10 cellular contexts compared by ENCODE assay signal in the genomic region with DNA sequence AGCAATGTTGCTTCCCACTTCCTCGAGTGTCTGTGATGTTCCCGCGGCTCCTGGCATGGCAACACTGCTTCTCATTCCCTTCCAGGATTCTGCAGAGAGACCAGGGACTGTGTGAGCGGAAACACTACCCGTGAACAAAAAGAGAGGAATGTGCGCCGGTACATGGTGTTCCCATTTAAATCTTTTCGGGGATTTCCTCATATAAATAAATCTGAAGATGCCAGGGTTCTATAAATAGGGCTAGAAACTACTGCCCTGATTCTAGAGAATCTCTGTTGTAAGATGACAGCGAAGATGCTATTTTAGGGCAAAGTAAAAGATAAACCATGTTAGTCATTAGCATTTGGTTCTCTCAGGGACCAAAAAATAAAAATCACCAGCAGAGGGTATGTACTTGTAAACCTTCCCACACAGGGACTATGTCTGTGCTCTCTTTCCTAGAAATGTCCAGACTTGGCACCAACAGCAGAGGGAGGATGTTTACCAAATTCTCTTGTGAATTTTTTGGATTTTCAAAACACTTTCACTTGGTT.
DNase-seq lines count a peak whose midpoint lies in the region; ATAC-seq and TF ChIP-seq lines count a peak whose summit lies in the region.
"Had no signal": no experiment of that assay in that cellular context is flagged by ENCODE, and none has a peak within 500 bp of the region (broad histone marks: within the 10 kb centered on the region; RNA-seq: fewer than 3 reads in every experiment).

No MANE protein-coding gene starts in this region.

- H3K4me3 ChIP-seq in KMS-11 (IDR thresholded peaks at IDR 0.05; ENCODE audit: insufficient read depth, low read depth, low read length) (no peak overlapping the region), esophagus squamous epithelium (no peak overlapping the region), tibial nerve (no peak overlapping the region)

- no peaks in the 10 kb centered on the region for H3K79me2 ChIP-seq in KMS-11 (ENCODE audit: insufficient read depth, low read depth)

- peak; percentile 82 to 94 for TF ChIP-seq EP300 in tibial nerve (IDR thresholded peaks at IDR 0.05)

- peaks cover 32% of the 10 kb centered on the region for H3K4me1 Mint-ChIP-seq in activated T-helper 1 cell treated with anti-CD3 and anti-CD28 coated beads, Interleukin-12 subunit alpha, Interleukin-12 subunit beta, Interleukin-2, Interleukin-4 antibody, amounts not matched to agents 30 ng/mL and 10 ng/mL and 1 ng/mL, durations not matched to agents 14 hours and 24 hours and 36 hours (ENCODE audit: low read depth)

- DNase-seq in esophagus squamous epithelium (lab: John Stamatoyannopoulos, UW) = no peak
- peak; percentile 55 for DNase-seq in mucosa of gallbladder (ENCODE audit: low spot score)
- peak in 1 of 2 donors; percentile 65 for DNase-seq in tibial nerve (ENCODE audit: low spot score in 2 of 2)
- DNase-seq in iPS-NIHi7 (ENCODE audit: extremely low spot score) = no peak
- no peak for DNase-seq in activated T-cell treated with anti-CD3 and anti-CD28 coated beads, Interleukin-2, amount 50 U/mL, for 1 hour
- DNase-seq in activated T-helper 1 cell treated with anti-CD3 and anti-CD28 coated beads, Interleukin-12 subunit alpha, Interleukin-12 subunit beta, Interleukin-2, Interleukin-4 antibody, amounts not matched to agents 30 ng/mL and 10 ng/mL and 1 ng/mL, durations not matched to agents 14 hours and 24 hours and 36 hours (ENCODE audit: low spot score) = no peak
- DNase-seq: MV-4-11 had no signal

- no peaks in the 10 kb centered on the region for H3K9me3 ChIP-seq in esophagus squamous epithelium
- no peaks in the 10 kb centered on the region for H3K9me3 ChIP-seq in tibial nerve

- TF ChIP-seq CTCF in KMS-11 (conservative IDR thresholded peaks at IDR 0.05; ENCODE audit: low read depth, low read length) (no peak), esophagus squamous epithelium (IDR thresholded peaks at IDR 0.05) (peak in 2 of 6 experiments; percentile 6 to 9), tibial nerve (IDR thresholded peaks at IDR 0.05) (peak in 2 of 5 experiments; percentile 12 to 41)

- H3K4me2 ChIP-seq in KMS-11 = 0 out of 2 replicates have a peak overlapping the region, but pooled peaks have one; percentile 7

- WGBS in esophagus squamous epithelium, 2 donors = 52 to 59% methylated on average over 9 of the region's 9 CpGs
- WGBS in tibial nerve, 2 donors = 37 to 46% methylated on average over 9 of the region's 9 CpGs

- H3K4me1 ChIP-seq in KMS-11 (ENCODE audit: low read depth, poor library complexity, severe bottlenecking) (peaks cover 5% of the 10 kb centered on the region), esophagus squamous epithelium (peaks cover 14 to 80% (median 59%) of the 10 kb centered on the region in 3 donors), tibial nerve (peaks cover 0 to 72% (median 31%) of the 10 kb centered on the region in 4 donors)

- no peaks in the 10 kb centered on the region for H3K36me3 Mint-ChIP-seq in activated T-helper 1 cell treated with anti-CD3 and anti-CD28 coated beads, Interleukin-12 subunit alpha, Interleukin-12 subunit beta, Interleukin-2, Interleukin-4 antibody, amounts not matched to agents 30 ng/mL and 10 ng/mL and 1 ng/mL, durations not matched to agents 14 hours and 24 hours and 36 hours (ENCODE audit: low read depth)
- H3K36me3 Mint-ChIP-seq: activated naive CD8-positive, alpha-beta T cell had no signal

- no peak overlapping the region for H3K4me3 Mint-ChIP-seq in activated T-helper 1 cell treated with anti-CD3 and anti-CD28 coated beads, Interleukin-12 subunit alpha, Interleukin-12 subunit beta, Interleukin-2, Interleukin-4 antibody, amounts not matched to agents 30 ng/mL and 10 ng/mL and 1 ng/mL, durations not matched to agents 14 hours and 24 hours and 36 hours
- H3K4me3 Mint-ChIP-seq: activated naive CD8-positive, alpha-beta T cell had no signal

- no peaks in the 10 kb centered on the region for H3K27me3 ChIP-seq in KMS-11 (ENCODE audit: insufficient read depth, low read depth)
- H3K27me3 ChIP-seq in esophagus squamous epithelium = no peaks in the 10 kb centered on the region
- H3K27me3 ChIP-seq in tibial nerve = no peaks in the 10 kb centered on the region

- no peak overlapping the region for H3K27ac Mint-ChIP-seq in activated T-helper 1 cell treated with anti-CD3 and anti-CD28 coated beads, Interleukin-12 subunit alpha, Interleukin-12 subunit beta, Interleukin-2, Interleukin-4 antibody, amounts not matched to agents 30 ng/mL and 10 ng/mL and 1 ng/mL, durations not matched to agents 14 hours and 24 hours and 36 hours
- H3K27ac Mint-ChIP-seq: activated naive CD8-positive, alpha-beta T cell had no signal

- peaks cover 24% of the 10 kb centered on the region for H3K27me3 Mint-ChIP-seq in activated T-helper 1 cell treated with anti-CD3 and anti-CD28 coated beads, Interleukin-12 subunit alpha, Interleukin-12 subunit beta, Interleukin-2, Interleukin-4 antibody, amounts not matched to agents 30 ng/mL and 10 ng/mL and 1 ng/mL, durations not matched to agents 14 hours and 24 hours and 36 hours (ENCODE audit: insufficient read depth)
- H3K27me3 Mint-ChIP-seq: activated naive CD8-positive, alpha-beta T cell had no signal

- no peaks in the 10 kb centered on the region for H3K36me3 ChIP-seq in KMS-11 (ENCODE audit: insufficient read depth)
- peaks cover 0 to 23% (median 0%) of the 10 kb centered on the region in 3 donors for H3K36me3 ChIP-seq in esophagus squamous epithelium
- H3K36me3 ChIP-seq in tibial nerve = peaks cover 0 to 23% (median 0%) of the 10 kb centered on the region in 3 donors

- H3K27ac ChIP-seq in KMS-11 (no peak overlapping the region), esophagus squamous epithelium (peak overlapping the region; percentile 44 to 83 (median 69)), tibial nerve (peak overlapping the region; percentile 9 to 80 (median 67))

- H3K9me3 Mint-ChIP-seq in activated T-helper 1 cell treated with anti-CD3 and anti-CD28 coated beads, Interleukin-12 subunit alpha, Interleukin-12 subunit beta, Interleukin-2, Interleukin-4 antibody, amounts not matched to agents 30 ng/mL and 10 ng/mL and 1 ng/mL, durations not matched to agents 14 hours and 24 hours and 36 hours = no peaks in the 10 kb centered on the region

- no peaks in the 10 kb centered on the region for H4K20me1 ChIP-seq in KMS-11 (ENCODE audit: insufficient read depth)

- ATAC-seq in GM21717 (IDR thresholded peaks at IDR 0.05; ENCODE audit: unreplicated experiment) = no peak

- TF ChIP-seq POLR2A in esophagus squamous epithelium (IDR thresholded peaks at IDR 0.05) = no peak
- TF ChIP-seq POLR2A in tibial nerve (IDR thresholded peaks at IDR 0.05) = no peak

- no peak overlapping the region for H3K9ac ChIP-seq in KMS-11

- intact Hi-C loops in esophagus squamous epithelium (cut with DNase I) = no loop called here
- intact Hi-C loops in activated T-helper 1 cell treated with anti-CD3 and anti-CD28 coated beads, Interleukin-12 subunit alpha, Interleukin-12 subunit beta, Interleukin-2, Interleukin-4 antibody, amounts not matched to agents 30 ng/mL and 10 ng/mL and 1 ng/mL, durations not matched to agents 14 hours and 24 hours and 36 hours (cut with micrococcal nuclease) = no loop called here

- peak overlapping the region; percentile 17; the same call in 1 of the 2 replicates for H2AFZ ChIP-seq in KMS-11 (ENCODE audit: low read depth)
